21 cellular contexts compared by ENCODE assay signal in the genomic region with DNA sequence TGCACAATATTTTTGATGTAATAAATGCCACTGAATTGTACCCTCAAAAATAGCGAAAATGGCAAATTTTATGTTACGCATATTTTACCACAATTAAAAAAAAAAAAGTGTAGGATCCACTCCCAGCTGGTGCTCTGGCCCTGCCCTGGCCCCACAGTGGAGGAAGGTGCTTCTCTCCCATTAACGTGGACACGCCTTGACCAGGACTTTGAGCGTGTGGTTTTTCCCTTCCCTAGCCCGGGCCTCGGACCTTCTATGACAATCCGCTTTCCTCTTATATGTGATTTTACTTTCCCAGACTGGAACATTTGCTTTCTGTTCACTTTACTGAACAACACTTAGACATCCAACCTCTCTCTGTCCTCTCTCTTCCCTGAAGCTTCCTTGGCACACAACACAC. TPM values are rescaled to one million over a fixed set of nuclear protein-coding genes. Genes with fewer than 3 reads are reported as not detected.
DNase-seq lines count a peak whose midpoint lies in the region; ATAC-seq and TF ChIP-seq lines count a peak whose summit lies in the region.
"Had no signal": no experiment of that assay in that cellular context is flagged by ENCODE, and none has a peak within 500 bp of the region (broad histone marks: within the 10 kb centered on the region; RNA-seq: fewer than 3 reads in every experiment).

No MANE protein-coding gene starts in this region.

- peaks cover 25% of the 10 kb centered on the region for H3K36me3 Mint-ChIP-seq in CD4-positive, CD25-positive, alpha-beta regulatory T cell
- H3K36me3 Mint-ChIP-seq in T-helper 17 cell (ENCODE audit: low read depth), result no peaks in the 10 kb centered on the region

- H2BK5ac ChIP-seq in trophoblast cell (ENCODE audit: low read depth, low read length, poor library complexity), result no peak overlapping the region

- H3K27me3 ChIP-seq in CD4-positive, CD25-positive, alpha-beta regulatory T cell (ENCODE audit: control insufficient read depth, insufficient read depth, low read length), result no peaks in the 10 kb centered on the region
- no peaks in the 10 kb centered on the region for H3K27me3 ChIP-seq in trophoblast cell (ENCODE audit: insufficient read depth, low read length)
- no peaks in the 10 kb centered on the region for H3K27me3 ChIP-seq in right atrium auricular region

- H2AK5ac ChIP-seq in trophoblast cell (ENCODE audit: low read length), result no peak overlapping the region

- intact Hi-C loops in left colon (cut with DNase I, micrococcal nuclease), result no loop called here

- H2AFZ ChIP-seq in trophoblast cell (ENCODE audit: insufficient read depth, low read length, poor library complexity), result no peak overlapping the region
- H2AFZ ChIP-seq: GM23338 had no signal

- peak overlapping the region in 2 of 3 donors; percentile 48 to 65 for H3K27ac Mint-ChIP-seq in CD4-positive, CD25-positive, alpha-beta regulatory T cell
- peak overlapping the region; percentile 69 for H3K27ac Mint-ChIP-seq in T-helper 17 cell
- H3K27ac Mint-ChIP-seq: GM23338 had no signal

- H3K4me3 ChIP-seq in CD4-positive, CD25-positive, alpha-beta regulatory T cell (ENCODE audit: low read depth, low read length), result no peak overlapping the region
- H3K4me3 ChIP-seq in trophoblast cell (ENCODE audit: low read depth, low read length), result no peak overlapping the region
- H3K4me3 ChIP-seq in right atrium auricular region, result no peak overlapping the region
- H3K4me3 ChIP-seq: GM12878, GM23338 had no signal

- no peak overlapping the region for H3K4me3 Mint-ChIP-seq in CD4-positive, CD25-positive, alpha-beta regulatory T cell
- H3K4me3 Mint-ChIP-seq in T-helper 17 cell, result no peak overlapping the region
- H3K4me3 Mint-ChIP-seq: CD8-positive, alpha-beta memory T cell; GM23338; H9 had no signal

- H3K27ac ChIP-seq in CD4-positive, CD25-positive, alpha-beta regulatory T cell (ENCODE audit: insufficient read depth, low read length, poor library complexity, severe bottlenecking), result no peak overlapping the region
- H3K27ac ChIP-seq in trophoblast cell (ENCODE audit: low read depth, low read length), result no peak overlapping the region
- H3K27ac ChIP-seq in right atrium auricular region, result no peak overlapping the region

- no peak for ATAC-seq in CD4-positive, CD25-positive, alpha-beta regulatory T cell (ENCODE audit: low read depth in 2 of 2)
- ATAC-seq in T-helper 17 cell, result no peak
- ATAC-seq in left colon, result peak; percentile 32
- no peak for ATAC-seq in GM18517 (IDR thresholded peaks at IDR 0.05; ENCODE audit: unreplicated experiment)
- ATAC-seq: GM12878, GM23338, HCT116 had no signal

- H3K4me2 ChIP-seq in trophoblast cell (ENCODE audit: low read length), result no peak overlapping the region
- H3K4me2 ChIP-seq: GM23338 had no signal

- H3K14ac ChIP-seq in trophoblast cell (ENCODE audit: low read length), result no peak overlapping the region

- peaks cover 25% of the 10 kb centered on the region for H3K36me3 ChIP-seq in CD4-positive, CD25-positive, alpha-beta regulatory T cell (ENCODE audit: control insufficient read depth, insufficient read depth, low read length)
- no peaks in the 10 kb centered on the region for H3K36me3 ChIP-seq in trophoblast cell (ENCODE audit: control insufficient read depth in 1 of 2, insufficient read depth in 2 of 2, low read length in 2 of 2)
- no peaks in the 10 kb centered on the region for H3K36me3 ChIP-seq in right atrium auricular region

- no peaks in the 10 kb centered on the region for H3K27me3 Mint-ChIP-seq in CD4-positive, CD25-positive, alpha-beta regulatory T cell
- no peaks in the 10 kb centered on the region for H3K27me3 Mint-ChIP-seq in T-helper 17 cell
- H3K27me3 Mint-ChIP-seq: CD8-positive, alpha-beta memory T cell had no signal

- H2BK120ac ChIP-seq in trophoblast cell (ENCODE audit: insufficient read depth, low read length, poor library complexity), result no peak overlapping the region

- H3K79me1 ChIP-seq in trophoblast cell (ENCODE audit: low read length), result no peaks in the 10 kb centered on the region

- WGBS in trophoblast cell (ENCODE audit: extremely low coverage, insufficient coverage, insufficient read length), result no CpG with 5 or more reads among the region's 8 CpGs

- H3K9ac ChIP-seq in trophoblast cell (ENCODE audit: low read length), result no peak overlapping the region

- no peak for DNase-seq in CD4-positive, CD25-positive, alpha-beta regulatory T cell
- DNase-seq in T-helper 17 cell, result no peak
- no peak for DNase-seq in left colon
- DNase-seq in trophoblast cell, result no peak
- DNase-seq in 8988T, result no peak
- no peak for DNase-seq in right atrium auricular region (ENCODE audit: low spot score)
- DNase-seq: C1 segment of cervical spinal cord; CD8-positive, alpha-beta memory T cell; DMS 273 treated with DMSO at 0.1 percent for 48 hours; DMS79; EL; GDM1; H9 had no signal

- H3K9me3 ChIP-seq in CD4-positive, CD25-positive, alpha-beta regulatory T cell (ENCODE audit: control insufficient read depth in 2 of 2, low read length in 2 of 2), result no peaks in the 10 kb centered on the region
- no peaks in the 10 kb centered on the region for H3K9me3 ChIP-seq in T-helper 17 cell (ENCODE audit: control insufficient read depth, low read length, poor library complexity, severe bottlenecking)
- no peaks in the 10 kb centered on the region for H3K9me3 ChIP-seq in trophoblast cell (ENCODE audit: insufficient read depth, low read depth, low read length)
- H3K9me3 ChIP-seq in right atrium auricular region, result no peaks in the 10 kb centered on the region

- no peak for TF ChIP-seq CTCF in right atrium auricular region (IDR thresholded peaks at IDR 0.05)

- peak overlapping the region; percentile 40 for H3K23ac ChIP-seq in trophoblast cell (ENCODE audit: low read length)

- no peaks in the 10 kb centered on the region for H3K9me3 Mint-ChIP-seq in CD4-positive, CD25-positive, alpha-beta regulatory T cell
- H3K9me3 Mint-ChIP-seq: CD8-positive, alpha-beta memory T cell; GM23338; H9 had no signal

- no peak overlapping the region for H2BK12ac ChIP-seq in trophoblast cell (ENCODE audit: low read length)

- no peaks in the 10 kb centered on the region for H3K4me1 Mint-ChIP-seq in CD4-positive, CD25-positive, alpha-beta regulatory T cell
- peaks cover 4% of the 10 kb centered on the region for H3K4me1 Mint-ChIP-seq in T-helper 17 cell
- H3K4me1 Mint-ChIP-seq: CD8-positive, alpha-beta memory T cell; GM23338 had no signal

- H3K4ac ChIP-seq in trophoblast cell (ENCODE audit: low read depth, low read length), result no peak overlapping the region

- H4K91ac ChIP-seq in trophoblast cell (ENCODE audit: low read depth, low read length), result no peak overlapping the region

- H3K79me2 ChIP-seq in trophoblast cell (ENCODE audit: control insufficient read depth, insufficient read depth, low read length, poor library complexity), result no peaks in the 10 kb centered on the region

- H3K4me1 ChIP-seq in CD4-positive, CD25-positive, alpha-beta regulatory T cell (ENCODE audit: control insufficient read depth, insufficient read depth, low read length, poor library complexity, severe bottlenecking), result no peaks in the 10 kb centered on the region
- H3K4me1 ChIP-seq in trophoblast cell (ENCODE audit: control insufficient read depth in 1 of 2, insufficient read depth in 2 of 2, low read length in 2 of 2) (no peaks in the 10 kb centered on the region), right atrium auricular region (no peaks in the 10 kb centered on the region)

- no peak overlapping the region for H4K12ac ChIP-seq in trophoblast cell (ENCODE audit: low read depth, low read length)

- H3K18ac ChIP-seq in trophoblast cell (ENCODE audit: low read length), result no peak overlapping the region

- H4K8ac ChIP-seq in trophoblast cell (ENCODE audit: low read depth, low read length), result no peak overlapping the region

RNA-seq across cellular contexts. Expression of a gene that starts 29.7 kb away (rescaled TPM):
- total RNA-seq in CD4-positive, CD25-positive, alpha-beta regulatory T cell, result 5.7 TPM
- polyA plus RNA-seq in CD4-positive, CD25-positive, alpha-beta regulatory T cell, result 1 to 10 TPM; 1.2 to 3.9 (median 2.5) TPM
- total RNA-seq in T-helper 17 cell, result 1 to 10 TPM; 2.8 to 3.6 TPM
- total RNA-seq in left colon, result not detected
- not detected in 2 replicates for polyA plus RNA-seq in trophoblast cell (2013)
- total RNA-seq in right atrium auricular region, result not detected
- total RNA-seq: A172, A673, GM12878, GM23338, H4, H9 had no signal
- polyA plus RNA-seq: BJ, GM12878 had no signal

RNA-seq across cellular contexts. Expression of a gene that starts 47.6 kb away (rescaled TPM):
- total RNA-seq in CD4-positive, CD25-positive, alpha-beta regulatory T cell, result 90.2 TPM
- polyA plus RNA-seq in CD4-positive, CD25-positive, alpha-beta regulatory T cell, result 100 to 1,000 TPM in 1 of 4 donors, 10 to 100 TPM in 3; 44.8 to 105 (median 71.8) TPM
- total RNA-seq in T-helper 17 cell (10 to 100 TPM; 84.4 to 84.6 TPM), left colon (10 to 100 TPM; 55.1 to 81.0 TPM), right atrium auricular region (10 to 100 TPM; 33.6 to 38.3 TPM)
- 85.3 and 87.9 TPM in 2 replicates for polyA plus RNA-seq in trophoblast cell (2013)
